1 cellular context compared by ENCODE assay signal in genomic region chr12:68048648-68049297, GRCh38.
TF ChIP-seq lines count a peak whose summit lies in the region.

No MANE protein-coding gene starts in this region.

TF ChIP-seq in HepG2, 621 proteins besides CTCF, POLR2A, EP300 and RAD21 (continued from another document):
- TF ChIP-seq ATF7 (IDR thresholded peaks at IDR 0.05) (peak; percentile 73), ATF7 (CRISPR knock-in tag; IDR thresholded peaks at IDR 0.05) (no peak), ISL2 (CRISPR knock-in tag; IDR thresholded peaks at IDR 0.05) (no peak), MYC (CRISPR knock-in tag; IDR thresholded peaks at IDR 0.05; ENCODE audit: borderline replicate concordance) (no peak)
TF ChIP-seq in HepG2: peak in this region for 1.
